ENCODE assay signal across 11 cellular contexts in genomic region chr1:109252893-109253802, GRCh38. TPM values are rescaled to one million over a fixed set of nuclear protein-coding genes. Genes with fewer than 3 reads are reported as not detected.
DNase-seq lines count a peak whose midpoint lies in the region; TF ChIP-seq lines count a peak whose summit lies in the region.
"Had no signal": no experiment of that assay in that cellular context is flagged by ENCODE, and none has a peak within 500 bp of the region (broad histone marks: within the 10 kb centered on the region; RNA-seq: fewer than 3 reads in every experiment).

No MANE protein-coding gene starts in this region.

- in situ Hi-C loops in GM13976 (cut with MboI; ENCODE audit: low sequenced_read_pairs, unreplicated experiment): no loop called here

- POLR2A ChIA-PET in CD8-positive, alpha-beta memory T cell (lab: Charles Lee): no interaction called here

- H3K9me3 ChIP-seq in CD8-positive, alpha-beta memory T cell (ENCODE audit: low read length): no peaks in the 10 kb centered on the region

- CTCF ChIA-PET in CD8-positive, alpha-beta memory T cell (lab: Charles Lee): interaction anchor here (0.5 to 1.8 kb wide), 7 partner anchors 9 to 200 kb away, joined by 3 to 5 read pairs (median 4); no protein-coding TSS in a partner anchor
- CTCF ChIA-PET in Calu3 (lab: Charles Lee): no interaction called here

- H3K9me3 Mint-ChIP-seq in CD8-positive, alpha-beta memory T cell: no peaks in the 10 kb centered on the region
- H3K9me3 Mint-ChIP-seq in glutamatergic neuron (ENCODE audit: unreplicated experiment) (peaks cover 20% of the 10 kb centered on the region), progenitor cell of endocrine pancreas (ENCODE audit: low read depth) (no peaks in the 10 kb centered on the region), Calu3 (ENCODE audit: low read depth, unreplicated experiment) (no peaks in the 10 kb centered on the region)

- DNase-seq in CD8-positive, alpha-beta memory T cell: no peak
- DNase-seq in glutamatergic neuron: peak; percentile 45
- DNase-seq in progenitor cell of endocrine pancreas (ENCODE audit: low spot score, unreplicated experiment): no peak
- DNase-seq in AG08395 (ENCODE audit: low spot score): no peak
- DNase-seq in OCI-M1 (lab: John Stamatoyannopoulos, UW): no peak
- no peak for DNase-seq in GM13976 (ENCODE audit: low spot score)
- no peak for DNase-seq in Calu3
- DNase-seq: GDM1; stimulated activated CD4-positive, alpha-beta T cell treated with anti-CD3 and anti-CD28 coated beads, Interleukin-4, amount 100 ng/mL, for 4 hours; SW 1271 had no signal

- peaks cover 5% of the 10 kb centered on the region in 2 donors for H3K27me3 Mint-ChIP-seq in CD8-positive, alpha-beta memory T cell
- H3K27me3 Mint-ChIP-seq in glutamatergic neuron (ENCODE audit: unreplicated experiment): peaks cover 29% of the 10 kb centered on the region
- peaks cover under 1% of the 10 kb centered on the region for H3K27me3 Mint-ChIP-seq in progenitor cell of endocrine pancreas
- no peaks in the 10 kb centered on the region for H3K27me3 Mint-ChIP-seq in Calu3 (ENCODE audit: unreplicated experiment)

- intact Hi-C loops in Calu3 (cut with micrococcal nuclease; ENCODE audit: unreplicated experiment): no loop called here

- no peak overlapping the region for H3K4me3 ChIP-seq in CD8-positive, alpha-beta memory T cell (ENCODE audit: low read length)

- H3K4me3 Mint-ChIP-seq in CD8-positive, alpha-beta memory T cell: peak overlapping the region in 1 of 7 donors; percentile 40
- H3K4me3 Mint-ChIP-seq in glutamatergic neuron (ENCODE audit: unreplicated experiment) (peak overlapping the region; percentile 97), progenitor cell of endocrine pancreas (ENCODE audit: low read depth) (peak overlapping the region; percentile 37), Calu3 (ENCODE audit: low read depth, unreplicated experiment) (no peak overlapping the region)

- no peaks in the 10 kb centered on the region for H3K36me3 ChIP-seq in CD8-positive, alpha-beta memory T cell (ENCODE audit: insufficient read depth, low read length)

- peaks cover 6% of the 10 kb centered on the region for H3K4me1 ChIP-seq in CD8-positive, alpha-beta memory T cell (ENCODE audit: insufficient read depth, low read length)

- no TSS peak for BruUV-seq in Calu3 (replicated peaks; lab: Mats Ljungman, UMichigan)

- no peaks in the 10 kb centered on the region for H3K27me3 ChIP-seq in CD8-positive, alpha-beta memory T cell (ENCODE audit: insufficient read depth, low read length, poor library complexity, severe bottlenecking)

- no peak overlapping the region for H3K27ac Mint-ChIP-seq in CD8-positive, alpha-beta memory T cell
- H3K27ac Mint-ChIP-seq in glutamatergic neuron (ENCODE audit: unreplicated experiment): peak overlapping the region; percentile 100
- peak overlapping the region; percentile 67 for H3K27ac Mint-ChIP-seq in progenitor cell of endocrine pancreas
- H3K27ac Mint-ChIP-seq in Calu3 (ENCODE audit: unreplicated experiment): no peak overlapping the region

- H3K4me1 Mint-ChIP-seq in CD8-positive, alpha-beta memory T cell: peaks cover 5 to 39% (median 9%) of the 10 kb centered on the region in 3 donors
- H3K4me1 Mint-ChIP-seq in glutamatergic neuron (ENCODE audit: low read depth, unreplicated experiment): peaks cover 54% of the 10 kb centered on the region
- peaks cover 26% of the 10 kb centered on the region for H3K4me1 Mint-ChIP-seq in progenitor cell of endocrine pancreas (ENCODE audit: low read depth)
- H3K4me1 Mint-ChIP-seq in Calu3 (ENCODE audit: low read depth, unreplicated experiment): peaks cover 14% of the 10 kb centered on the region

- no peak for TF ChIP-seq CTCF in glutamatergic neuron (IDR thresholded peaks at IDR 0.05; ENCODE audit: partially characterized antibody, unreplicated experiment)
- TF ChIP-seq CTCF in progenitor cell of endocrine pancreas (IDR thresholded peaks at IDR 0.05; ENCODE audit: unreplicated experiment): no peak
- TF ChIP-seq CTCF in GM13976 (IDR thresholded peaks at IDR 0.05; ENCODE audit: borderline replicate concordance, control extremely low read depth, extremely low read depth, insufficient read depth, missing control alignments): no peak
- TF ChIP-seq CTCF in Calu3 (IDR thresholded peaks at IDR 0.05; ENCODE audit: unreplicated experiment): no peak

- H3K27ac ChIP-seq in CD8-positive, alpha-beta memory T cell (ENCODE audit: low read depth, low read length): peak overlapping the region; percentile 38

- no peaks in the 10 kb centered on the region for H3K36me3 Mint-ChIP-seq in CD8-positive, alpha-beta memory T cell
- H3K36me3 Mint-ChIP-seq in glutamatergic neuron (ENCODE audit: unreplicated experiment) (peaks cover 12% of the 10 kb centered on the region), progenitor cell of endocrine pancreas (ENCODE audit: insufficient read depth) (peaks cover 17% of the 10 kb centered on the region), Calu3 (ENCODE audit: insufficient read depth, unreplicated experiment) (peaks cover 5% of the 10 kb centered on the region)

TF ChIP-seq in PFSK-1, 5 proteins besides CTCF, POLR2A, EP300 and RAD21:
- TF ChIP-seq FOXP2 (optimal IDR thresholded peaks at IDR 0.05; ENCODE audit: borderline replicate concordance, extremely low read depth, extremely low read length, insufficient read depth) (peak; percentile 14), SIN3A (IDR thresholded peaks at IDR 0.05; ENCODE audit: borderline replicate concordance, insufficient read depth, low read length) (no peak)
TF ChIP-seq in PFSK-1: peak in this region for 1.

RNA-seq across cellular contexts. Expression of gene CELSR2, which starts 3.8 kb away (rescaled TPM):
- total RNA-seq in CD8-positive, alpha-beta memory T cell: 1 to 10 TPM; 2.7 to 2.8 TPM
- 0.77 TPM for polyA plus RNA-seq in CD8-positive, alpha-beta memory T cell
- 10.0 TPM for polyA plus RNA-seq in PFSK-1 (2012; ENCODE audit: insufficient read length, low read depth)
- 181 TPM for total RNA-seq in glutamatergic neuron (ENCODE audit: unreplicated experiment)
- total RNA-seq in progenitor cell of endocrine pancreas: 33.7 and 38.7 TPM in 2 replicates
- 5.1 and 5.3 TPM in 2 replicates for total RNA-seq in Calu3 (2022)

RNA-seq across cellular contexts. Expression of gene PSRC1, which starts 29.8 kb away (rescaled TPM):
- 1 to 10 TPM; 5.4 to 5.8 TPM for total RNA-seq in CD8-positive, alpha-beta memory T cell
- polyA plus RNA-seq in CD8-positive, alpha-beta memory T cell: 0.59 TPM
- 22.0 TPM for polyA plus RNA-seq in PFSK-1 (2012; ENCODE audit: insufficient read length, low read depth)
- 13.9 TPM for total RNA-seq in glutamatergic neuron (ENCODE audit: unreplicated experiment)
- 26.1 and 29.4 TPM in 2 replicates for total RNA-seq in progenitor cell of endocrine pancreas
- total RNA-seq in Calu3 (2022): 17.1 and 21.3 TPM in 2 replicates

RNA-seq across cellular contexts. Expression of gene SARS1, which starts 39.4 kb away (rescaled TPM):
- total RNA-seq in CD8-positive, alpha-beta memory T cell: 100 to 1,000 TPM; 189 to 195 TPM
- polyA plus RNA-seq in CD8-positive, alpha-beta memory T cell: 157 TPM
- 572 TPM for polyA plus RNA-seq in PFSK-1 (2012; ENCODE audit: insufficient read length, low read depth)
- total RNA-seq in glutamatergic neuron (ENCODE audit: unreplicated experiment): 555 TPM
- total RNA-seq in progenitor cell of endocrine pancreas: 135 TPM in 2 replicates
- 119 and 129 TPM in 2 replicates for total RNA-seq in Calu3 (2022)

RNA-seq across cellular contexts. Expression of gene MYBPHL, which starts 53.7 kb away (rescaled TPM):
- not detected for total RNA-seq in CD8-positive, alpha-beta memory T cell
- polyA plus RNA-seq in CD8-positive, alpha-beta memory T cell: not detected
- not detected for polyA plus RNA-seq in PFSK-1 (2012; ENCODE audit: insufficient read length, low read depth)
- 0.64 TPM for total RNA-seq in glutamatergic neuron (ENCODE audit: unreplicated experiment)
- 0.29 TPM in 1 of 2 replicates, not detected in the other for total RNA-seq in progenitor cell of endocrine pancreas
- not detected in 2 replicates for total RNA-seq in Calu3 (2022)

Comparison
In these comparisons a context has a peak if more than half of its experiments do, and no peak if none do; other contexts are left out.
1. H3K27ac Mint-ChIP-seq: peak in glutamatergic neuron (single experiment) and progenitor cell of endocrine pancreas (single experiment); none in CD8-positive, alpha-beta memory T cell (0 of 8) and Calu3 (single experiment).